Comparison of ENCODE assay signal across 13 cellular contexts in the genomic region with DNA sequence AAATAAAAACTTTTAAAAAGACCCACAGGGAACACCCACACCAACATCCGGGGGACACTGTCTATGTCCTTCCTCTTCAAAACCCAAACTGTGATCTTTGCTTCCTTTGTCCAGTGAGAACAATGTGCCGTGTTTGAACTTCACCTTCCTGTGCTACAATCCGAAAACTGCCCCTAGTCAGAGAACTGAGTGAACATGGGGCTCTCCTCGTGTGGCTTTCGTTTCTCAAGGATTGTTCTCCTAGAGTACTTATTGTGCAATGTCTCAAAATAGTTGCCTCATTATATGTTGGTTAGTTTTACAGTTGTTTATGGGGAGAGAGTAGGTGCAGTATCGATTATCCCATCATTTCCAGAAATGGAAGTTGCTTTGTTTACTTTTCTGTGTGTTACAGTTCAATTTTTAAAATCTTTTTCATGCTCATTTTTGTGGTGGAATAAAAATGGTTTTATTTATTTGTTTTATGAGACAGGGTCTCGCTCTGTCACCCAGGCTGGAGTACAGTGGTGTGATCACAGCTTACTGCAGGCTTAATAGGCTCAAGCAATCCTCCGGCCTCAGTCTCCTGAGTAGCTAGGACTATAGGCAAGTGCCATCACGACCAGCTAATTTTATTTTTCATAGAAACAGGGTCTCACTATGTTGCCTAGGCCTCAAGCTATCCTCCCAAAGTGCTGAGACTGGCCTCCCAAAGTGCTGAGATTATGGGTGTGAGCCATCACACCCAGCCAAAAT. TPM values are rescaled to one million over a fixed set of nuclear protein-coding genes. Genes with fewer than 3 reads are reported as not detected.
A peak's percentile ranks its signal among the peaks of the same experiment; 100 is the strongest.
DNase-seq lines count a peak whose midpoint lies in the region; ATAC-seq and TF ChIP-seq lines count a peak whose summit lies in the region.
"Had no signal": no experiment of that assay in that cellular context is flagged by ENCODE, and none has a peak within 500 bp of the region (broad histone marks: within the 10 kb centered on the region; RNA-seq: fewer than 3 reads in every experiment).

No MANE protein-coding gene starts in this region.

- no peak overlapping the region for H3K4me3 ChIP-seq in right atrium auricular region
- no peak overlapping the region for H3K4me3 ChIP-seq in left ventricle myocardium inferior
- H3K4me3 ChIP-seq in upper lobe of left lung, result no peak overlapping the region
- no peak overlapping the region for H3K4me3 ChIP-seq in mucosa of descending colon
- H3K4me3 ChIP-seq: pancreas had no signal

- TF ChIP-seq CTCF in right atrium auricular region (IDR thresholded peaks at IDR 0.05) (no peak), left ventricle myocardium inferior (IDR thresholded peaks at IDR 0.05; ENCODE audit: borderline replicate concordance) (no peak), upper lobe of left lung (IDR thresholded peaks at IDR 0.05) (no peak), mucosa of descending colon (IDR thresholded peaks at IDR 0.05) (no peak)

- H3K27ac ChIP-seq in right atrium auricular region (peak overlapping the region in 1 of 2 donors; percentile 23), left ventricle myocardium inferior (replicated peaks) (peak overlapping the region; percentile 54), upper lobe of left lung (peak overlapping the region; percentile 4 to 64 (median 42))
- H3K27ac ChIP-seq: pancreas had no signal

- 33 to 52% methylated on average over 9 of the region's 9 CpGs for WGBS in upper lobe of left lung, 2 donors

- no peaks in the 10 kb centered on the region for H3K9me3 ChIP-seq in right atrium auricular region
- H3K9me3 ChIP-seq in left ventricle myocardium inferior (replicated peaks), result no peaks in the 10 kb centered on the region
- no peaks in the 10 kb centered on the region for H3K9me3 ChIP-seq in upper lobe of left lung
- H3K9me3 ChIP-seq in mucosa of descending colon, result no peaks in the 10 kb centered on the region
- H3K9me3 ChIP-seq: pancreas, SK-N-SH had no signal

- H3K4me1 ChIP-seq in right atrium auricular region (no peaks in the 10 kb centered on the region), left ventricle myocardium inferior (peaks cover 10% of the 10 kb centered on the region), upper lobe of left lung (peaks cover 3 to 13% (median 5%) of the 10 kb centered on the region in 4 donors), mucosa of descending colon (ENCODE audit: low read depth) (no peaks in the 10 kb centered on the region)
- H3K4me1 ChIP-seq: pancreas had no signal

- TF ChIP-seq EP300 in upper lobe of left lung (IDR thresholded peaks at IDR 0.05), result no peak

- intact Hi-C loops in Right ventricle myocardium superior (cut with DNase I) (no loop called here), left ventricle myocardium inferior (cut with micrococcal nuclease) (no loop called here), mucosa of descending colon (cut with DNase I, micrococcal nuclease) (no loop called here)

- H3K36me3 ChIP-seq in right atrium auricular region (no peaks in the 10 kb centered on the region), left ventricle myocardium inferior (peaks cover 21% of the 10 kb centered on the region), upper lobe of left lung (peaks cover 0 to 12% (median 0%) of the 10 kb centered on the region in 4 donors), mucosa of descending colon (ENCODE audit: low read depth) (no peaks in the 10 kb centered on the region)
- H3K36me3 ChIP-seq: pancreas had no signal

- ATAC-seq in Right ventricle myocardium superior (ENCODE audit: poor library complexity) (peak; percentile 50), upper lobe of left lung (ENCODE audit: low FRiP score in 2 of 2) (no peak), HG03280 (IDR thresholded peaks at IDR 0.05; ENCODE audit: unreplicated experiment) (no peak), mucosa of descending colon (no peak)
- ATAC-seq: pancreas had no signal

- H3K27me3 ChIP-seq in right atrium auricular region, result no peaks in the 10 kb centered on the region
- H3K27me3 ChIP-seq in left ventricle myocardium inferior (ENCODE audit: low read depth), result no peaks in the 10 kb centered on the region
- H3K27me3 ChIP-seq in upper lobe of left lung, result no peaks in the 10 kb centered on the region
- H3K27me3 ChIP-seq: pancreas had no signal

- no peak for TF ChIP-seq POLR2A in upper lobe of left lung (IDR thresholded peaks at IDR 0.05)

- no peak for DNase-seq in Right ventricle myocardium superior
- no peak for DNase-seq in right atrium auricular region (ENCODE audit: low spot score)
- DNase-seq in SKM-1 treated with dmso at 0.1 percent for 144 hours (lab: John Stamatoyannopoulos, UW; ENCODE audit: unreplicated experiment), result peak; percentile 54
- no peak for DNase-seq in left ventricle myocardium inferior
- peak in 1 of 2 donors; percentile 33 for DNase-seq in upper lobe of left lung
- no peak for DNase-seq in mucosa of descending colon
- DNase-seq in NK-92 treated with Interleukin-12 subunit alpha and Interleukin-12 subunit beta, amount 100 ng/mL, for 24 hours (lab: John Stamatoyannopoulos, UW), result no peak
- DNase-seq: ACHN; activated CD8-positive, alpha-beta memory T cell treated with anti-CD3 and anti-CD28 coated beads, Interleukin-2, amount 50 U/mL, for 48 hours; NCI-H146; pancreas; SK-N-SH had no signal

RNA-seq across cellular contexts. Expression of a gene that starts 29.9 kb away (rescaled TPM):
- total RNA-seq in Right ventricle myocardium superior, result 78.3 TPM
- 100 to 1,000 TPM; 127 to 176 TPM for total RNA-seq in right atrium auricular region
- 77.2 TPM for total RNA-seq in left ventricle myocardium inferior
- total RNA-seq in upper lobe of left lung, result 100 to 1,000 TPM in 5 of 6 donors, 10 to 100 TPM in 1; 97.9 to 206 (median 149) TPM
- 100 to 1,000 TPM; 101 to 144 (median 122) TPM for total RNA-seq in mucosa of descending colon
